Comparison of ENCODE assay signal across 30 cellular contexts in genomic region chr14:97833291-97833690, GRCh38.
"Had no signal": no experiment of that assay in that cellular context is flagged by ENCODE, and none has a peak within 500 bp of the region (broad histone marks: within the 10 kb centered on the region; RNA-seq: fewer than 3 reads in every experiment).

No MANE protein-coding gene starts in this region.

- H3K27me3 ChIP-seq: ascending aorta, body of pancreas, SJCRH30 had no signal

- H3K27ac ChIP-seq: ascending aorta, body of pancreas, SJCRH30, VCaP had no signal

- H3K4me1 ChIP-seq: ascending aorta, body of pancreas, SJCRH30 had no signal

- H3K9me3 ChIP-seq: ascending aorta, body of pancreas, SJCRH30, SK-N-SH had no signal

- ATAC-seq: activated CD4-positive, CD25-positive, alpha-beta regulatory T cell treated with anti-CD3 and anti-CD28 coated beads, Interleukin-2, amount 50 U/mL, for 24 hours; activated CD8-positive, alpha-beta T cell treated with anti-CD3 and anti-CD28 coated beads, Interleukin-2, amount 10 ng/mL, durations not matched to agents 7 days and 5 days; activated naive CD4-positive, alpha-beta T cell treated with anti-CD3 and anti-CD28 coated beads, Interleukin-2, amount 50 U/mL, for 72 hours; activated naive CD8-positive, alpha-beta T cell treated with anti-CD3 and anti-CD28 coated beads, Interleukin-2, amount 50 U/mL, for 24 hours; activated T-cell treated with anti-CD3 and anti-CD28 coated beads, Interleukin-2, amount 50 U/mL, for 4 hours; body of pancreas; K562; Panc1; Right ventricle myocardium inferior had no signal

- H3K4me3 ChIP-seq: ascending aorta, body of pancreas, K562, SJCRH30 had no signal

- H3K36me3 ChIP-seq: ascending aorta, SJCRH30 had no signal

- DNase-seq: activated CD4-positive, alpha-beta T cell treated with anti-CD3 and anti-CD28 coated beads for 48 hours; activated CD4-positive, alpha-beta T cell treated with anti-CD3 and anti-CD28 coated beads, Interleukin-2, amount 50 U/mL, for 4 hours; activated CD8-positive, alpha-beta T cell treated with anti-CD3 and anti-CD28 coated beads, Interleukin-2, amount 10 ng/mL, durations not matched to agents 7 days and 5 days; activated effector memory CD4-positive, alpha-beta T cell treated with anti-CD3 and anti-CD28 coated beads, Interleukin-2, amount 50 U/mL, for 16 hours; activated naive CD4-positive, alpha-beta T cell treated with Interleukin-2 at 50 U/mL for 16 hours; activated naive CD8-positive, alpha-beta T cell treated with anti-CD3 and anti-CD28 coated beads, Interleukin-2, amount 50 U/mL, for 24 hours; activated T-cell treated with anti-CD3 and anti-CD28 coated beads, Interleukin-2, amount 50 U/mL, for 4 hours; amniotic stem cell; body of pancreas; Kasumi-1; NCI-H1105 treated with DMSO at 0.1 percent for 48 hours; NCI-H1436 treated with DMSO at 0.1 percent for 48 hours; NCI-H187; NCI-H2081; NCI-H446; NCI-H526; NCI-H774; NK-92 treated with Interleukin-12 subunit alpha and Interleukin-12 subunit beta, amount 100 ng/mL, for 24 hours; OCI-M1; RPMI8226; SJCRH30; SK-N-SH; T-helper 1 cell had no signal
